ENCODE assay signal across 8 cellular contexts in the genomic region with DNA sequence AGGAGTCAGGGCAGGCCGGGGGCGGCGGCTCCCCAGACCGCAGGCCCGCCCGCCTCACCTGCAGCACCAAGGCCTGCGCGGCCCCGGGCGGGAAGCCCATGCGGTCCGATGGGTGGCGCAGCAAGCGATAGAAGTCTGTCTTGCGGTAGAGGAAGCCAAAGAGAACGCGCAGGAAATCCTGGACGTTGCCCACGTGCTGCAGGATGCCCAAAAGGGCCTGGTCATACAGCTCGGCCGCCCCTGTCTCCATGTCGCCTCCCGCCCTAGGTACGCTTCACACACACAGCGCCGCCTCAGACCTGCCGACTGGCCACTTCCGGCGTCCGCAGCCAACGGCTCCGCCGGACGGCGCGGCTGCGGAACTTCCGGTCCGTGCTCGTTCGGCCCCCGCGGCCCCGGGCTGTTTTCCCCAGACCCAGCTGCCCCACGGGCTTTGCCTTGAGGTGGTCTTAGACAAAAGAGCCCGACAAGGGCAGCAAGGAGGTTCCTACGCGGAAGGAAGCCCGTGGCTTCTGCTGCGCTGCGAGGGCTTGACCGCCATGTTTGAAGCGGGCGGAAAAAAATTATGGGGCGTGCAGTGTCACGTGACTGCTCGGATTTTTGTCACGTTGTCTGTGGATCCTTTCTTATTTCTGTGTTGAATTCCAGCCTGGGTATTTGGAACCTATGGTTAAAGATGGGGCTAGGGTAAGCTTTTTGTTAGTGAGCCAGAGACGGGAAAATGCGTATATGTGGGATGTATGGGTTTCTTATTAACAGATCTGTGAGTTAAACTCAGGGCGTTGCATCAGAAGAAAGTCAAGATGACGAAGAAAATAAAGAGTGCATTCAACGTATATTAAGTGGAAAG.
A peak's percentile ranks its signal among the peaks of the same experiment; 100 is the strongest.
DNase-seq lines count a peak whose midpoint lies in the region; ATAC-seq and TF ChIP-seq lines count a peak whose summit lies in the region.

A gene (minus strand): TSS at position 308 of the 850 bp plus-strand sequence. CDS start 58 bp downstream, at position 250.

- H3K4me3 ChIP-seq in choroid plexus epithelial cell (ENCODE audit: low read depth, low read length), result peak within 1 kb of the TSS; percentile 77

- peak; percentile 74 to 75 for DNase-seq in AML-193 (lab: John Stamatoyannopoulos, UW)
- peak; percentile 79 for DNase-seq in NCI-H446 treated with DMSO at 0.1 percent for 48 hours (lab: John Stamatoyannopoulos, UW)
- DNase-seq in activated CD4-positive, alpha-beta T cell treated with anti-CD3 and anti-CD28 coated beads for 24 hours (ENCODE audit: low read depth in 2 of 2), result peak; percentile 68 to 71
- DNase-seq in choroid plexus epithelial cell (ENCODE audit: low read depth), result peak; percentile 83
- peak; percentile 90 for DNase-seq in kidney tubule cell (ENCODE audit: low spot score)
- DNase-seq in stimulated activated CD4-positive, alpha-beta T cell treated with anti-CD3 and anti-CD28 coated beads, Interleukin-1b, Interleukin-23, amount 100 ng/mL, for 4 hours (ENCODE audit: low read depth in 2 of 2), result peak; percentile 65 to 78

- ATAC-seq in GM19043 (IDR thresholded peaks at IDR 0.05; ENCODE audit: low read depth, unreplicated experiment) (peak; percentile 94), HG03378 (IDR thresholded peaks at IDR 0.05; ENCODE audit: unreplicated experiment) (peak; percentile 84)

- TF ChIP-seq CTCF in choroid plexus epithelial cell (conservative IDR thresholded peaks at IDR 0.05; ENCODE audit: low read depth, low read length), result peak; percentile 38

Comparison
In these comparisons a context has a peak if more than half of its experiments do, and no peak if none do; other contexts are left out.
1. Peak in every context shown above with its lines: DNase-seq, ATAC-seq and H3K4me3 ChIP-seq.